ENCODE assay signal across 13 cellular contexts in genomic region chr2:15058015-15058414, GRCh38.
A peak's percentile ranks its signal among the peaks of the same experiment; 100 is the strongest.
DNase-seq lines count a peak whose midpoint lies in the region; ATAC-seq and TF ChIP-seq lines count a peak whose summit lies in the region.
"Had no signal": no experiment of that assay in that cellular context is flagged by ENCODE, and none has a peak within 500 bp of the region (broad histone marks: within the 10 kb centered on the region; RNA-seq: fewer than 3 reads in every experiment).

No MANE protein-coding gene starts in this region.

- peak; percentile 35 for TF ChIP-seq CTCF in VCaP (conservative IDR thresholded peaks at IDR 0.05)
- TF ChIP-seq CTCF in smooth muscle cell (IDR thresholded peaks at IDR 0.05; ENCODE audit: borderline replicate concordance, insufficient read depth, poor library complexity, severe bottlenecking): peak; percentile 38

- H4K20me1 ChIP-seq in smooth muscle cell (ENCODE audit: low read depth): no peaks in the 10 kb centered on the region

- no peaks in the 10 kb centered on the region for H3K27me3 ChIP-seq in smooth muscle cell (ENCODE audit: low read depth)
- H3K27me3 ChIP-seq: pancreas, thyroid gland had no signal

- H2AFZ ChIP-seq in smooth muscle cell (ENCODE audit: low read depth): no peak overlapping the region

- H3K27ac Mint-ChIP-seq in activated CD4-positive, alpha-beta T cell treated with anti-CD3 and anti-CD28 coated beads, Interleukin-2, amount 10 ng/mL, durations not matched to agents 7 days and 5 days: no peak overlapping the region
- H3K27ac Mint-ChIP-seq: activated B cell treated with CpG ODN at 0.5 μM for 24 hours had no signal

- peaks cover 3% of the 10 kb centered on the region for H3K9me3 Mint-ChIP-seq in activated CD4-positive, alpha-beta T cell treated with anti-CD3 and anti-CD28 coated beads, Interleukin-2, amount 10 ng/mL, durations not matched to agents 7 days and 5 days
- H3K9me3 Mint-ChIP-seq: activated B cell treated with CpG ODN at 0.5 μM for 24 hours had no signal

- CTCF ChIA-PET in activated CD4-positive, alpha-beta T cell treated with anti-CD3 and anti-CD28 coated beads, Interleukin-2, amount 10 ng/mL, durations not matched to agents 7 days and 5 days (lab: Charles Lee): no interaction called here

- H3K4me2 ChIP-seq in smooth muscle cell: no peak overlapping the region

- H3K4me1 Mint-ChIP-seq in activated CD4-positive, alpha-beta T cell treated with anti-CD3 and anti-CD28 coated beads, Interleukin-2, amount 10 ng/mL, durations not matched to agents 7 days and 5 days: no peaks in the 10 kb centered on the region
- H3K4me1 Mint-ChIP-seq: activated B cell treated with CpG ODN at 0.5 μM for 24 hours had no signal

- no peaks in the 10 kb centered on the region for H3K79me2 ChIP-seq in smooth muscle cell (ENCODE audit: low read depth)

- peak; percentile 12 for DNase-seq in activated CD4-positive, alpha-beta T cell treated with anti-CD3 and anti-CD28 coated beads, Interleukin-2, amount 10 ng/mL, durations not matched to agents 7 days and 5 days
- DNase-seq in activated CD4-positive, alpha-beta T cell treated with anti-CD3 and anti-CD28 coated beads, Interleukin-2, amount 50 U/mL, for 1 hour: no peak
- DNase-seq in smooth muscle cell (lab: John Stamatoyannopoulos, UW; ENCODE audit: unreplicated experiment) (no peak), NCI-H2029 (lab: John Stamatoyannopoulos, UW) (no peak)
- DNase-seq in activated CD8-positive, alpha-beta memory T cell treated with anti-CD3 and anti-CD28 coated beads, Interleukin-2, amount 50 U/mL, for 48 hours: no peak
- DNase-seq: activated B cell treated with CpG ODN at 0.5 μM for 24 hours, DMS79 treated with DMSO at 0.1 percent for 48 hours, pancreas, thyroid gland had no signal

- WGBS in smooth muscle cell (ENCODE audit: low lambda C conversion rate): 57% methylated on average over 5 of the region's 5 CpGs

- H3F3A ChIP-seq in smooth muscle cell (ENCODE audit: low read depth): no peaks in the 10 kb centered on the region

- no peaks in the 10 kb centered on the region for H3K4me1 ChIP-seq in smooth muscle cell (ENCODE audit: low read depth)
- H3K4me1 ChIP-seq: pancreas, thyroid gland had no signal

- H3K4me3 Mint-ChIP-seq in activated CD4-positive, alpha-beta T cell treated with anti-CD3 and anti-CD28 coated beads, Interleukin-2, amount 10 ng/mL, durations not matched to agents 7 days and 5 days: no peak overlapping the region
- H3K4me3 Mint-ChIP-seq: activated B cell treated with CpG ODN at 0.5 μM for 24 hours had no signal

- H3K36me3 Mint-ChIP-seq in activated CD4-positive, alpha-beta T cell treated with anti-CD3 and anti-CD28 coated beads, Interleukin-2, amount 10 ng/mL, durations not matched to agents 7 days and 5 days (ENCODE audit: low read depth): no peaks in the 10 kb centered on the region

- no peak overlapping the region for H3K4me3 ChIP-seq in smooth muscle cell
- H3K4me3 ChIP-seq: pancreas, thyroid gland had no signal

- no peaks in the 10 kb centered on the region for H3K9me3 ChIP-seq in smooth muscle cell (replicated peaks; ENCODE audit: low read depth)
- H3K9me3 ChIP-seq: pancreas, thyroid gland had no signal

- H3K27me3 Mint-ChIP-seq in activated CD4-positive, alpha-beta T cell treated with anti-CD3 and anti-CD28 coated beads, Interleukin-2, amount 10 ng/mL, durations not matched to agents 7 days and 5 days: peaks cover 16% of the 10 kb centered on the region

- ATAC-seq in HG02884 (IDR thresholded peaks at IDR 0.05; ENCODE audit: unreplicated experiment) (peak; percentile 78), HG02840 (IDR thresholded peaks at IDR 0.05; ENCODE audit: low FRiP score, unreplicated experiment) (no peak)
- ATAC-seq: esophagus mucosa, pancreas had no signal

- H3K27ac ChIP-seq in VCaP (no peak overlapping the region), smooth muscle cell (ENCODE audit: low read depth) (no peak overlapping the region)
- H3K27ac ChIP-seq: pancreas, thyroid gland had no signal

- H3K36me3 ChIP-seq in smooth muscle cell (ENCODE audit: low read depth): no peaks in the 10 kb centered on the region
- H3K36me3 ChIP-seq: pancreas, thyroid gland had no signal

- no peak overlapping the region for H3K9ac ChIP-seq in smooth muscle cell (ENCODE audit: low read depth)

- POLR2A ChIA-PET in activated CD4-positive, alpha-beta T cell treated with anti-CD3 and anti-CD28 coated beads, Interleukin-2, amount 10 ng/mL, durations not matched to agents 7 days and 5 days (lab: Charles Lee): no interaction called here
